In the genomic region with DNA sequence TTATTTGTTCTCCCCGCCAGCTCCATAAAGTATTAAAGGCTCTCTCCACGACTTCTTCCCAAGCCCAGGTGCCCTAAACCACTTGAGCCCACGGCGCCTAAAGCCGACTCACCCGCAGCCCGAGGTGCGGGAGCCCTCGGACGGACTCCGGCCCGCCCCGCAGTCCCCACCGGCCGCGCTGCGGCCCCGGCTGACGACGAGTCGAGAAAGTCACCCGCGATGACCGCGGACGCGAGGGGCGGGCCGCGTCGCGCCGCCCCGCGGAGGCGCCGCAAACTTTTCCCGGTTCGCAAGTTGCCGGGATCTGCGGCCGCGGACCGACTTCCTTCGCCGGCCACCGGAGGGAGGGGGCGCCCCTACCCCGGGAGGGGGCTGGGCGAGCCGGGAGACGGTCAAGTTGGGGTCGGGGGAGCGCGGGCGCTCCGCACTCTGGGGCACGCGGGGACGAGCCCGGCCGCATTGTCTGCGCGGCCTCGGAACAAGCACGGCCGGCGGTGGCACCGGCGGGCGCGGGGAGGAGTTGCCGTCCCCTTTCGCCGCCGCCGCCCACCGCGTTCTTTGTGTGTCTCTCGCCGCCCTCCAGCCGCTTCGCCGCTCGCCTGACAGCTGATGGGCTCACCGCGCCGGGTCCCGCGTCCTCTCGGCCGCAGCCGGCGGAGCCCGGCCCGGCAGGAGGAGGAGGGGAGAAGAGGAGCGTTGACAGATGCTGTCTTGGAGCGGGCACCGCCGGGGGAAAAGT, we compare ENCODE assay signal across 8 cellular contexts.
A peak's percentile ranks its signal among the peaks of the same experiment; 100 is the strongest.
DNase-seq lines count a peak whose midpoint lies in the region; ATAC-seq, FAIRE-seq and TF ChIP-seq lines count a peak whose summit lies in the region.

No MANE protein-coding gene starts in this region.

- H3K36me3 ChIP-seq in SJSA1 (peaks cover 39% of the 10 kb centered on the region), muscle layer of duodenum (ENCODE audit: control insufficient read depth in 1 of 2, insufficient read depth in 2 of 2, low read length in 2 of 2) (peaks cover 8 to 17% of the 10 kb centered on the region in 2 donors)

- peak overlapping the region; percentile 66 for H3K27ac ChIP-seq in SJSA1
- peak overlapping the region; percentile 76 for H3K27ac ChIP-seq in muscle layer of duodenum (ENCODE audit: low read length)

- H3K4me3 ChIP-seq in SJSA1 (peak overlapping the region; percentile 94), muscle layer of duodenum (ENCODE audit: low read depth in 1 of 2, low read length in 2 of 2) (peak overlapping the region; percentile 76 to 96)

- H3K27me3 ChIP-seq in SJSA1 (replicated peaks) (no peaks in the 10 kb centered on the region), muscle layer of duodenum (ENCODE audit: low read depth, low read length) (no peaks in the 10 kb centered on the region)

- H3K9me3 ChIP-seq in SJSA1 (replicated peaks) (no peaks in the 10 kb centered on the region), muscle layer of duodenum (ENCODE audit: control insufficient read depth in 1 of 2, low read length in 2 of 2) (no peaks in the 10 kb centered on the region)

- DNase-seq in DMS53 (lab: John Stamatoyannopoulos, UW) (peak; percentile 87), DMS53 treated with DMSO at 0.1 percent for 48 hours (lab: John Stamatoyannopoulos, UW; ENCODE audit: unreplicated experiment) (no peak), HCEC 1CT (peak; percentile 36), SJSA1 (ENCODE audit: low read depth in 1 of 2, low spot score in 2 of 2) (peak in 1 of 2 experiments; percentile 56), fibroblast of gingiva (ENCODE audit: low read depth) (peak; percentile 63), GM12891 (ENCODE audit: insufficient read length, low spot score) (no peak)

- no peak for ATAC-seq in HG03520 (IDR thresholded peaks at IDR 0.05; ENCODE audit: unreplicated experiment)

- no peak for FAIRE-seq in GM12891 (lab: Jason Lieb, UNC)

- no peak for TF ChIP-seq POLR2A in GM12891 (IDR thresholded peaks at IDR 0.05; ENCODE audit: low read depth, low read length)

- H3K4me1 ChIP-seq in SJSA1 (replicated peaks) (peaks cover 17% of the 10 kb centered on the region), muscle layer of duodenum (ENCODE audit: control insufficient read depth in 1 of 2, insufficient read depth in 2 of 2, low read length in 2 of 2) (peaks cover 6 to 23% of the 10 kb centered on the region in 2 donors)

TF ChIP-seq in GM12891, 5 proteins besides CTCF, POLR2A, EP300 and RAD21:
- TF ChIP-seq TAF1 (IDR thresholded peaks at IDR 0.05; ENCODE audit: low read depth, low read length) (no peak), POLR2AphosphoS5 (IDR thresholded peaks at IDR 0.05; ENCODE audit: low read depth, low read length) (no peak), POU2F2 (IDR thresholded peaks at IDR 0.05; ENCODE audit: low read depth, low read length) (no peak), PAX5 (IDR thresholded peaks at IDR 0.05; ENCODE audit: insufficient read depth, low read length, severe bottlenecking) (no peak), SPI1 (IDR thresholded peaks at IDR 0.05; ENCODE audit: low read depth, low read length) (no peak)

Comparison
In these comparisons a context has a peak if more than half of its experiments do, and no peak if none do; other contexts are left out.
1. DNase-seq: peak in DMS53 (single experiment), HCEC 1CT (single experiment) and fibroblast of gingiva (single experiment); none in DMS53 treated with DMSO at 0.1 percent for 48 hours (single experiment) and GM12891 (single experiment).